Comparison of ENCODE assay signal across 28 cellular contexts in genomic region chr1:15485534-15486091, GRCh38. TPM values are rescaled to one million over a fixed set of nuclear protein-coding genes. Genes with fewer than 3 reads are reported as not detected.
DNase-seq lines count a peak whose midpoint lies in the region; ATAC-seq, FAIRE-seq and TF ChIP-seq lines count a peak whose summit lies in the region.
"Had no signal": no experiment of that assay in that cellular context is flagged by ENCODE, and none has a peak within 500 bp of the region (broad histone marks: within the 10 kb centered on the region; RNA-seq: fewer than 3 reads in every experiment).

No MANE protein-coding gene starts in this region.

- 49% methylated on average over 8 of the region's 8 CpGs for WGBS in GM12878 (ENCODE audit: insufficient coverage, insufficient replicate concordance, low lambda C conversion rate, missing lambda C conversion rate)

- H3K4me1 ChIP-seq in OCI-LY3 (ENCODE audit: low read length) (peaks cover 49% of the 10 kb centered on the region), GM12878 (ENCODE audit: control insufficient read depth, insufficient read depth, low read length) (no peaks in the 10 kb centered on the region)
- H3K4me1 ChIP-seq in naive thymus-derived CD4-positive, alpha-beta T cell (ENCODE audit: control insufficient read depth in 2 of 2, insufficient read depth in 2 of 2, low read length in 2 of 2), result no peaks in the 10 kb centered on the region
- H3K4me1 ChIP-seq: A549, BE2C had no signal

- H4K20me1 ChIP-seq in OCI-LY3 (ENCODE audit: insufficient read depth, low read length) (no peaks in the 10 kb centered on the region), GM12878 (ENCODE audit: control insufficient read depth, insufficient read depth) (no peaks in the 10 kb centered on the region)
- H4K20me1 ChIP-seq: BLaER1 treated with 17β-estradiol and CSF1 and Interleukin-3, amounts not matched to agents 10 nM and 100 nM had no signal

- POLR2A ChIA-PET in GM12878 (lab: Charles Lee), result no interaction called here
- POLR2A ChIA-PET in naive thymus-derived CD4-positive, alpha-beta T cell (lab: Charles Lee), result no interaction called here

- H3K27me3 Mint-ChIP-seq in stimulated activated memory B cell treated with anti-CD40 and anti-IgM and Interleukin-4, amounts not matched to agents 10 μg/mL and 1 μg/mL and 100 μg/mL, for 72 hours, result no peaks in the 10 kb centered on the region
- no peaks in the 10 kb centered on the region for H3K27me3 Mint-ChIP-seq in naive thymus-derived CD4-positive, alpha-beta T cell
- H3K27me3 Mint-ChIP-seq: CD4-positive, alpha-beta T cell had no signal

- H3K4me3 Mint-ChIP-seq in stimulated activated memory B cell treated with anti-CD40 and anti-IgM and Interleukin-4, amounts not matched to agents 10 μg/mL and 1 μg/mL and 100 μg/mL, for 72 hours, result no peak overlapping the region
- no peak overlapping the region for H3K4me3 Mint-ChIP-seq in naive thymus-derived CD4-positive, alpha-beta T cell
- H3K4me3 Mint-ChIP-seq: CD4-positive, alpha-beta T cell had no signal

- H3K79me2 ChIP-seq in OCI-LY3 (ENCODE audit: low read length) (no peaks in the 10 kb centered on the region), GM12878 (ENCODE audit: control insufficient read depth, insufficient read depth, low read length) (no peaks in the 10 kb centered on the region)

- H3K36me3 Mint-ChIP-seq in stimulated activated memory B cell treated with anti-CD40 and anti-IgM and Interleukin-4, amounts not matched to agents 10 μg/mL and 1 μg/mL and 100 μg/mL, for 72 hours, result peaks cover 27% of the 10 kb centered on the region
- H3K36me3 Mint-ChIP-seq in naive thymus-derived CD4-positive, alpha-beta T cell, result peaks cover 0 to 45% (median 29%) of the 10 kb centered on the region in 5 donors

- DNase-seq in GM12891 (ENCODE audit: insufficient read length, low spot score) (no peak), GM12878 (ENCODE audit: low read depth, low spot score) (peak; percentile 7), GM19240 (ENCODE audit: insufficient read length, low spot score) (no peak), NCI-H345 treated with DMSO at 0.1 percent for 48 hours (lab: John Stamatoyannopoulos, UW; ENCODE audit: unreplicated experiment) (no peak), activated gamma-delta T cell (lab: John Stamatoyannopoulos, UW) (no peak)
- DNase-seq in naive thymus-derived CD4-positive, alpha-beta T cell, result no peak
- DNase-seq: 8988T; ACHN; AML-193; BE2C; Calu3; CD4-positive, alpha-beta T cell; COR-L47; DMS53; DMS79 treated with DMSO at 0.1 percent for 48 hours; GF-D8; GM23248; H7; HCEC 1CT had no signal

- peak; percentile 73 for ATAC-seq in GM12878
- ATAC-seq in stimulated activated memory B cell treated with anti-CD40 and anti-IgM and Interleukin-4, amounts not matched to agents 10 μg/mL and 1 μg/mL and 100 μg/mL, for 72 hours, result peak; percentile 51
- ATAC-seq in naive thymus-derived CD4-positive, alpha-beta T cell, result no peak
- ATAC-seq: A549 had no signal

- no peaks in the 10 kb centered on the region for H3K9me3 ChIP-seq in OCI-LY3 (ENCODE audit: insufficient read depth, low read length)
- H3K9me3 ChIP-seq in GM12878 (replicated peaks; ENCODE audit: control insufficient read depth, insufficient read depth, low read length), result no peaks in the 10 kb centered on the region
- H3K9me3 ChIP-seq in naive thymus-derived CD4-positive, alpha-beta T cell (ENCODE audit: control insufficient read depth in 2 of 3, low read length in 3 of 3), result no peaks in the 10 kb centered on the region
- H3K9me3 ChIP-seq: A549; BE2C; BLaER1 treated with 17β-estradiol and CSF1 and Interleukin-3, amounts not matched to agents 10 nM and 100 nM had no signal

- H3K27me3 ChIP-seq in OCI-LY3 (ENCODE audit: low read depth, low read length), result no peaks in the 10 kb centered on the region
- H3K27me3 ChIP-seq in GM12878 (replicated peaks in 1 of 2; ENCODE audit: control insufficient read depth in 2 of 2, insufficient read depth in 2 of 2, low read length in 1 of 2), result no peaks in the 10 kb centered on the region
- no peaks in the 10 kb centered on the region for H3K27me3 ChIP-seq in naive thymus-derived CD4-positive, alpha-beta T cell (ENCODE audit: control insufficient read depth in 2 of 2, insufficient read depth in 2 of 2, low read length in 2 of 2)
- H3K27me3 ChIP-seq: BE2C; BLaER1 treated with 17β-estradiol and CSF1 and Interleukin-3, amounts not matched to agents 10 nM and 100 nM had no signal

- TF ChIP-seq RAD21 in GM12878 (IDR thresholded peaks at IDR 0.05; ENCODE audit: insufficient read depth, low read depth, low read length), result no peak

- FAIRE-seq in GM12891 (lab: Jason Lieb, UNC), result no peak
- no peak for FAIRE-seq in GM12878 (lab: Jason Lieb, UNC)
- FAIRE-seq: A549, GM18507, H1 had no signal

- H3K4me2 ChIP-seq in OCI-LY3 (ENCODE audit: low read length) (peak overlapping the region; percentile 35), GM12878 (ENCODE audit: control insufficient read depth, insufficient read depth) (no peak overlapping the region)
- H3K4me2 ChIP-seq: A549; BLaER1 treated with 17β-estradiol and CSF1 and Interleukin-3, amounts not matched to agents 10 nM and 100 nM had no signal

- no peak overlapping the region for H3K27ac Mint-ChIP-seq in stimulated activated memory B cell treated with anti-CD40 and anti-IgM and Interleukin-4, amounts not matched to agents 10 μg/mL and 1 μg/mL and 100 μg/mL, for 72 hours
- H3K27ac Mint-ChIP-seq in naive thymus-derived CD4-positive, alpha-beta T cell, result no peak overlapping the region
- H3K27ac Mint-ChIP-seq: CD14-positive monocyte; CD4-positive, alpha-beta T cell had no signal

- intact Hi-C loops in GM12878 (cut with micrococcal nuclease; ENCODE audit: unreplicated experiment), result no loop called here
- intact Hi-C loops in naive thymus-derived CD4-positive, alpha-beta T cell (cut with micrococcal nuclease), result no loop called here

- no peaks in the 10 kb centered on the region for H3K36me3 ChIP-seq in OCI-LY3 (replicated peaks; ENCODE audit: low read depth, low read length)
- no peaks in the 10 kb centered on the region for H3K36me3 ChIP-seq in GM12878 (ENCODE audit: control insufficient read depth in 2 of 2, insufficient read depth in 2 of 2, low read length in 1 of 2)
- peaks cover 0 to 6% (median 0%) of the 10 kb centered on the region in 3 experiments for H3K36me3 ChIP-seq in naive thymus-derived CD4-positive, alpha-beta T cell (ENCODE audit: control insufficient read depth in 2 of 3, insufficient read depth in 3 of 3, low read length in 3 of 3)
- H3K36me3 ChIP-seq: BE2C had no signal

- TF ChIP-seq CTCF in OCI-LY3 (IDR thresholded peaks at IDR 0.05; ENCODE audit: low read depth, low read length) (no peak), GM12878 (IDR thresholded peaks at IDR 0.05 in 2 of 3, conservative IDR thresholded peaks at IDR 0.05 in 1 of 3; ENCODE audit: control insufficient read depth in 2 of 3, extremely low read depth in 1 of 3, insufficient read depth in 1 of 3, low read depth in 3 of 3, low read length in 3 of 3) (no peak)

- H3K9ac ChIP-seq in OCI-LY3 (ENCODE audit: low read length), result no peak overlapping the region
- no peak overlapping the region for H3K9ac ChIP-seq in GM12878 (ENCODE audit: control insufficient read depth, insufficient read depth, low read length)
- H3K9ac ChIP-seq: BLaER1 treated with 17β-estradiol and CSF1 and Interleukin-3, amounts not matched to agents 10 nM and 100 nM; GM23248 had no signal

- no peak for TF ChIP-seq POLR2A in GM12891 (IDR thresholded peaks at IDR 0.05; ENCODE audit: low read depth, low read length)
- no peak for TF ChIP-seq POLR2A in GM12878 (IDR thresholded peaks at IDR 0.05; ENCODE audit: low read depth, low read length)

- in situ Hi-C loops in GM12878 (cut with MboI), result no loop called here

- no peak for TF ChIP-seq EP300 in GM12878 (IDR thresholded peaks at IDR 0.05; ENCODE audit: borderline replicate concordance in 1 of 2, control insufficient read depth in 1 of 2, low read depth in 2 of 2, low read length in 2 of 2)

- H3K27ac ChIP-seq in OCI-LY3 (ENCODE audit: low read length), result peak overlapping the region; percentile 29
- no peak overlapping the region for H3K27ac ChIP-seq in GM12878 (ENCODE audit: control insufficient read depth, insufficient read depth)
- H3K27ac ChIP-seq in naive thymus-derived CD4-positive, alpha-beta T cell (ENCODE audit: low read depth, low read length), result no peak overlapping the region
- H3K27ac ChIP-seq: A549; BLaER1 treated with 17β-estradiol and CSF1 and Interleukin-3, amounts not matched to agents 10 nM and 100 nM; GM23248 had no signal

- no peaks in the 10 kb centered on the region for H3K9me3 Mint-ChIP-seq in stimulated activated memory B cell treated with anti-CD40 and anti-IgM and Interleukin-4, amounts not matched to agents 10 μg/mL and 1 μg/mL and 100 μg/mL, for 72 hours
- H3K9me3 Mint-ChIP-seq in naive thymus-derived CD4-positive, alpha-beta T cell, result no peaks in the 10 kb centered on the region
- H3K9me3 Mint-ChIP-seq: CD4-positive, alpha-beta T cell had no signal

- CTCF ChIA-PET in GM12878 (lab: Yijun Ruan, JAX), result no interaction called here
- CTCF ChIA-PET in naive thymus-derived CD4-positive, alpha-beta T cell (lab: Charles Lee), result no interaction called here

- no TSS peak for BruUV-seq in GM12878 (replicated peaks; lab: Mats Ljungman, UMichigan)

- RAD21 ChIA-PET in GM12878 (lab: Charles Lee; ENCODE audit: unreplicated experiment), result no interaction called here

- H3K4me3 ChIP-seq in OCI-LY3 (ENCODE audit: low read length), result no peak overlapping the region
- no peak overlapping the region for H3K4me3 ChIP-seq in GM12878
- no peak overlapping the region for H3K4me3 ChIP-seq in naive thymus-derived CD4-positive, alpha-beta T cell (ENCODE audit: low read length)
- H3K4me3 ChIP-seq: A549; BLaER1 treated with 17β-estradiol and CSF1 and Interleukin-3, amounts not matched to agents 10 nM and 100 nM; GM23248 had no signal

- H2AFZ ChIP-seq in OCI-LY3 (ENCODE audit: low read depth, low read length), result no peak overlapping the region
- H2AFZ ChIP-seq in GM12878 (ENCODE audit: control insufficient read depth, low read depth, low read length), result no peak overlapping the region
- H2AFZ ChIP-seq: GM23248 had no signal

- SMC1A ChIA-PET in GM12878 (lab: Charles Lee; ENCODE audit: uncharacterized antibody, unreplicated experiment), result interaction anchor here (1.3 kb wide), 1 partner anchor 46 kb away, joined by 3 read pairs; no protein-coding TSS in a partner anchor

- H3K4me1 Mint-ChIP-seq in stimulated activated memory B cell treated with anti-CD40 and anti-IgM and Interleukin-4, amounts not matched to agents 10 μg/mL and 1 μg/mL and 100 μg/mL, for 72 hours, result no peaks in the 10 kb centered on the region
- peaks cover 0 to 3% (median 0%) of the 10 kb centered on the region in 7 donors for H3K4me1 Mint-ChIP-seq in naive thymus-derived CD4-positive, alpha-beta T cell

RNA-seq across cellular contexts. Expression of gene CELA2B, which starts 9.7 kb away (rescaled TPM):
- polyA plus RNA-seq in GM12891 (2012; ENCODE audit: low read depth, missing spikeins), result not detected
- total RNA-seq in GM12878 (2013; cell fraction: nucleolus; rRNA removed), result not detected in 2 replicates
- total RNA-seq in GM12878 (2014; rRNA removed), result not detected in 2 replicates
- not detected in 2 replicates for total RNA-seq in GM12878 (2014; rRNA removed; fragmentation: Illumina TruSeq; extraction: Trizol)
- total RNA-seq in GM12878 (2021), result 0.27 TPM in 1 of 2 replicates, not detected in the other
- not detected for polyA plus RNA-seq in GM12878 (2011; ENCODE audit: low read depth)
- polyA plus RNA-seq in GM12878 (2011; rRNA removed), result not detected in 2 replicates
- not detected in 2 replicates for polyA plus RNA-seq in GM12878 (2011; cell fraction: cytosol; rRNA removed)
- not detected in 2 replicates for polyA plus RNA-seq in GM12878 (2011; cell fraction: nucleus; rRNA removed)
- not detected in 2 replicates for polyA plus RNA-seq in GM12878 (2012)
- polyA plus RNA-seq in GM12878 (2014; fragmentation: Illumina TruSeq; extraction: Trizol), result not detected in 2 replicates
- not detected for polyA plus RNA-seq in GM12878 (2014; fragmentation: Nextera tagmentation; extraction: Ambion mirVana)
- not detected in 2 replicates for polyA plus RNA-seq in GM12878 (2014; rRNA removed)
- not detected for polyA plus RNA-seq in GM12878 (2016; fragmentation: Nextera tagmentation; extraction: Ambion mirVana)
- polyA minus RNA-seq in GM12878 (2011; rRNA and poly(A)+ RNA removed), result not detected in 2 replicates
- polyA minus RNA-seq in GM12878 (2011; cell fraction: cytosol; rRNA and poly(A)+ RNA removed), result not detected in 2 replicates
- polyA minus RNA-seq in GM12878 (2011; cell fraction: nucleus; rRNA and poly(A)+ RNA removed), result not detected in 2 replicates
- total RNA-seq in naive thymus-derived CD4-positive, alpha-beta T cell, result not detected
- polyA plus RNA-seq in naive thymus-derived CD4-positive, alpha-beta T cell, result not detected
- total RNA-seq: Calu3; CD4-positive, alpha-beta T cell; Daoy; G401; GM23248; H1; H7 had no signal
- polyA plus RNA-seq: A549, CD14-positive monocyte, GM23248, H1 had no signal

RNA-seq across cellular contexts. Expression of gene CELA2A, which starts 29.1 kb away (rescaled TPM):
- not detected for polyA plus RNA-seq in GM12891 (2012; ENCODE audit: low read depth, missing spikeins)
- total RNA-seq in GM12878 (2013; cell fraction: nucleolus; rRNA removed), result not detected in 2 replicates
- not detected in 2 replicates for total RNA-seq in GM12878 (2014; rRNA removed)
- not detected in 2 replicates for total RNA-seq in GM12878 (2014; rRNA removed; fragmentation: Illumina TruSeq; extraction: Trizol)
- 0.90 and 1.5 TPM in 2 replicates for total RNA-seq in GM12878 (2021)
- not detected for polyA plus RNA-seq in GM12878 (2011; ENCODE audit: low read depth)
- not detected in 2 replicates for polyA plus RNA-seq in GM12878 (2011; rRNA removed)
- not detected in 2 replicates for polyA plus RNA-seq in GM12878 (2011; cell fraction: cytosol; rRNA removed)
- polyA plus RNA-seq in GM12878 (2011; cell fraction: nucleus; rRNA removed), result not detected in 2 replicates
- not detected in 2 replicates for polyA plus RNA-seq in GM12878 (2012)
- not detected in 2 replicates for polyA plus RNA-seq in GM12878 (2014; fragmentation: Illumina TruSeq; extraction: Trizol)
- polyA plus RNA-seq in GM12878 (2014; fragmentation: Nextera tagmentation; extraction: Ambion mirVana), result not detected
- not detected in 2 replicates for polyA plus RNA-seq in GM12878 (2014; rRNA removed)
- not detected for polyA plus RNA-seq in GM12878 (2016; fragmentation: Nextera tagmentation; extraction: Ambion mirVana)
- not detected in 2 replicates for polyA minus RNA-seq in GM12878 (2011; rRNA and poly(A)+ RNA removed)
- polyA minus RNA-seq in GM12878 (2011; cell fraction: cytosol; rRNA and poly(A)+ RNA removed), result not detected in 2 replicates
- not detected in 2 replicates for polyA minus RNA-seq in GM12878 (2011; cell fraction: nucleus; rRNA and poly(A)+ RNA removed)
- not detected for total RNA-seq in naive thymus-derived CD4-positive, alpha-beta T cell
- polyA plus RNA-seq in naive thymus-derived CD4-positive, alpha-beta T cell, result not detected
- total RNA-seq: Calu3; CD4-positive, alpha-beta T cell; Daoy; G401; GM23248; H1; H7 had no signal
- polyA plus RNA-seq: A549, CD14-positive monocyte, GM23248, H1 had no signal

RNA-seq across cellular contexts. Expression of gene CASP9, which starts 38.4 kb away (rescaled TPM):
- polyA plus RNA-seq in GM12891 (2012; ENCODE audit: low read depth, missing spikeins), result 6.1 TPM
- 9.2 and 9.5 TPM in 2 replicates for total RNA-seq in GM12878 (2013; cell fraction: nucleolus; rRNA removed)
- 7.6 and 8.7 TPM in 2 replicates for total RNA-seq in GM12878 (2014; rRNA removed)
- 6.3 and 6.5 TPM in 2 replicates for total RNA-seq in GM12878 (2014; rRNA removed; fragmentation: Illumina TruSeq; extraction: Trizol)
- total RNA-seq in GM12878 (2021), result 8.5 and 10.8 TPM in 2 replicates
- polyA plus RNA-seq in GM12878 (2011; ENCODE audit: low read depth), result 5.6 TPM
- 10.1 and 14.6 TPM in 2 replicates for polyA plus RNA-seq in GM12878 (2011; rRNA removed)
- 20.3 and 21.5 TPM in 2 replicates for polyA plus RNA-seq in GM12878 (2011; cell fraction: cytosol; rRNA removed)
- 17.7 and 18.3 TPM in 2 replicates for polyA plus RNA-seq in GM12878 (2011; cell fraction: nucleus; rRNA removed)
- 6.6 and 6.7 TPM in 2 replicates for polyA plus RNA-seq in GM12878 (2012)
- 7.9 and 8.2 TPM in 2 replicates for polyA plus RNA-seq in GM12878 (2014; fragmentation: Illumina TruSeq; extraction: Trizol)
- polyA plus RNA-seq in GM12878 (2014; fragmentation: Nextera tagmentation; extraction: Ambion mirVana), result 1 to 10 TPM; 2.7 to 3.9 TPM
- 8.8 and 9.8 TPM in 2 replicates for polyA plus RNA-seq in GM12878 (2014; rRNA removed)
- 1 to 10 TPM; 7.2 to 7.6 TPM for polyA plus RNA-seq in GM12878 (2016; fragmentation: Nextera tagmentation; extraction: Ambion mirVana)
- 13.1 and 16.9 TPM in 2 replicates for polyA minus RNA-seq in GM12878 (2011; rRNA and poly(A)+ RNA removed)
- 10.6 and 11.2 TPM in 2 replicates for polyA minus RNA-seq in GM12878 (2011; cell fraction: cytosol; rRNA and poly(A)+ RNA removed)
- polyA minus RNA-seq in GM12878 (2011; cell fraction: nucleus; rRNA and poly(A)+ RNA removed), result 4.2 and 6.9 TPM in 2 replicates
- total RNA-seq in naive thymus-derived CD4-positive, alpha-beta T cell, result 10 to 100 TPM; 14.7 to 22.2 (median 15.7) TPM
- polyA plus RNA-seq in naive thymus-derived CD4-positive, alpha-beta T cell, result 1 to 10 TPM; 9.0 to 9.3 TPM

RNA-seq across cellular contexts. Expression of gene DNAJC16, which starts 41.0 kb away (rescaled TPM):
- polyA plus RNA-seq in GM12891 (2012; ENCODE audit: low read depth, missing spikeins), result 3.8 TPM
- 36.5 and 37.0 TPM in 2 replicates for total RNA-seq in GM12878 (2013; cell fraction: nucleolus; rRNA removed)
- 12.2 and 12.7 TPM in 2 replicates for total RNA-seq in GM12878 (2014; rRNA removed)
- total RNA-seq in GM12878 (2014; rRNA removed; fragmentation: Illumina TruSeq; extraction: Trizol), result 9.4 and 10.3 TPM in 2 replicates
- 10.3 and 11.8 TPM in 2 replicates for total RNA-seq in GM12878 (2021)
- polyA plus RNA-seq in GM12878 (2011; ENCODE audit: low read depth), result 2.7 TPM
- 8.6 and 10.6 TPM in 2 replicates for polyA plus RNA-seq in GM12878 (2011; rRNA removed)
- polyA plus RNA-seq in GM12878 (2011; cell fraction: cytosol; rRNA removed), result 5.0 and 7.7 TPM in 2 replicates
- 7.1 and 10.2 TPM in 2 replicates for polyA plus RNA-seq in GM12878 (2011; cell fraction: nucleus; rRNA removed)
- polyA plus RNA-seq in GM12878 (2012), result 3.7 and 5.3 TPM in 2 replicates
- polyA plus RNA-seq in GM12878 (2014; fragmentation: Illumina TruSeq; extraction: Trizol), result 8.5 and 10.7 TPM in 2 replicates
- polyA plus RNA-seq in GM12878 (2014; fragmentation: Nextera tagmentation; extraction: Ambion mirVana), result 1 to 10 TPM; 2.4 to 4.4 TPM
- polyA plus RNA-seq in GM12878 (2014; rRNA removed), result 7.0 and 7.1 TPM in 2 replicates
- polyA plus RNA-seq in GM12878 (2016; fragmentation: Nextera tagmentation; extraction: Ambion mirVana), result 1 to 10 TPM; 6.8 to 6.9 TPM
- polyA minus RNA-seq in GM12878 (2011; rRNA and poly(A)+ RNA removed), result 10.9 and 16.5 TPM in 2 replicates
- polyA minus RNA-seq in GM12878 (2011; cell fraction: cytosol; rRNA and poly(A)+ RNA removed), result 7.1 and 10.0 TPM in 2 replicates
- 2.9 and 6.0 TPM in 2 replicates for polyA minus RNA-seq in GM12878 (2011; cell fraction: nucleus; rRNA and poly(A)+ RNA removed)
- 10 to 100 TPM; 17.8 to 29.4 (median 25.0) TPM for total RNA-seq in naive thymus-derived CD4-positive, alpha-beta T cell
- polyA plus RNA-seq in naive thymus-derived CD4-positive, alpha-beta T cell, result 10 to 100 TPM in 1 of 2 donors, 1 to 10 TPM in 1; 9.6 to 10.0 TPM

RNA-seq across cellular contexts. Expression of gene CTRC, which starts 47.4 kb away (rescaled TPM):
- not detected for polyA plus RNA-seq in GM12891 (2012; ENCODE audit: low read depth, missing spikeins)
- total RNA-seq in GM12878 (2013; cell fraction: nucleolus; rRNA removed), result not detected in 2 replicates
- total RNA-seq in GM12878 (2014; rRNA removed), result not detected in 2 replicates
- total RNA-seq in GM12878 (2014; rRNA removed; fragmentation: Illumina TruSeq; extraction: Trizol), result not detected in 2 replicates
- 1.5 and 1.9 TPM in 2 replicates for total RNA-seq in GM12878 (2021)
- not detected for polyA plus RNA-seq in GM12878 (2011; ENCODE audit: low read depth)
- not detected in 2 replicates for polyA plus RNA-seq in GM12878 (2011; rRNA removed)
- polyA plus RNA-seq in GM12878 (2011; cell fraction: cytosol; rRNA removed), result not detected in 2 replicates
- polyA plus RNA-seq in GM12878 (2011; cell fraction: nucleus; rRNA removed), result 0.22 TPM in 1 of 2 replicates, not detected in the other
- not detected in 2 replicates for polyA plus RNA-seq in GM12878 (2012)
- polyA plus RNA-seq in GM12878 (2014; fragmentation: Illumina TruSeq; extraction: Trizol), result 0.79 TPM in 1 of 2 replicates, not detected in the other
- polyA plus RNA-seq in GM12878 (2014; fragmentation: Nextera tagmentation; extraction: Ambion mirVana), result not detected
- polyA plus RNA-seq in GM12878 (2014; rRNA removed), result 0.03 TPM in 1 of 2 replicates, not detected in the other
- not detected for polyA plus RNA-seq in GM12878 (2016; fragmentation: Nextera tagmentation; extraction: Ambion mirVana)
- not detected in 2 replicates for polyA minus RNA-seq in GM12878 (2011; rRNA and poly(A)+ RNA removed)
- polyA minus RNA-seq in GM12878 (2011; cell fraction: cytosol; rRNA and poly(A)+ RNA removed), result not detected in 2 replicates
- polyA minus RNA-seq in GM12878 (2011; cell fraction: nucleus; rRNA and poly(A)+ RNA removed), result not detected in 2 replicates
- total RNA-seq in naive thymus-derived CD4-positive, alpha-beta T cell, result 1 to 10 TPM in 2 of 5 experiments, under 1 TPM in 3; 0.12 to 3.0 (median 0.65) TPM
- not detected for polyA plus RNA-seq in naive thymus-derived CD4-positive, alpha-beta T cell
- total RNA-seq: Calu3, Daoy, G401, GM23248, H7 had no signal
- polyA plus RNA-seq: CD14-positive monocyte, GM23248, H1 had no signal
